Comparison of ENCODE assay signal across 17 cellular contexts in the genomic region with DNA sequence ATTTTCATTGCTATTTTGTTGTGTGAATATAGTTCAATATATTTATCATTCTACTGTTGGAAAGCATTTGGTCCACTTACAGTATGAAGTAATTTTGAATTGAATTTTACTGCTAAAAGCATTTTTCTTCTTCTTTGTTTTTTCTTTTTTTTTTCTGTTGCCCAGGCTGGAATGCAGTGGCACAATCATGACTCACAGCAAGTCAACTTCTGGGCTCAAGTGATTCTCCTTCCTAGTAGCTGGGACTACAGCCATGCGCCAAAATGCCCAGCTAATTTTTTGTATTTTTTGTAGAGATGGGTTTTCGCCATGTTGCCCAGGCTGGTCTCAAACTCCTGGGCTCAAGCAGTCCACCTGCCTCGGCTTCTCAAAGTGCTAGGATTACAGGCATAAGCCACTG. TPM values are rescaled to one million over a fixed set of nuclear protein-coding genes. Genes with fewer than 3 reads are reported as not detected.
DNase-seq lines count a peak whose midpoint lies in the region; ATAC-seq, FAIRE-seq and TF ChIP-seq lines count a peak whose summit lies in the region.
"Had no signal": no experiment of that assay in that cellular context is flagged by ENCODE, and none has a peak within 500 bp of the region (broad histone marks: within the 10 kb centered on the region; RNA-seq: fewer than 3 reads in every experiment).

No MANE protein-coding gene starts in this region.

- peak overlapping the region; percentile 75; the same call in 1 of the 2 replicates for H3K18ac ChIP-seq in IMR-90 (ENCODE audit: low read depth, low read length)

- no peaks in the 10 kb centered on the region for H3K9me3 Mint-ChIP-seq in activated T-helper 1 cell treated with anti-CD3 and anti-CD28 coated beads, Interleukin-12 subunit alpha, Interleukin-12 subunit beta, Interleukin-2, Interleukin-4 antibody, amounts not matched to agents 30 ng/mL and 10 ng/mL and 1 ng/mL, durations not matched to agents 14 hours and 24 hours and 36 hours
- H3K9me3 Mint-ChIP-seq: activated CD4-positive, alpha-beta memory T cell treated with anti-CD3 and anti-CD28 coated beads, Interleukin-2, amount 10 ng/mL, durations not matched to agents 7 days and 5 days; GM23338; naive B cell had no signal

- CTCF ChIA-PET in IMR-90 (lab: Yijun Ruan, JAX) = interaction anchor here (1.0 to 1.1 kb wide), 2 partner anchors 83 to 256 kb away, joined by 3 to 4 read pairs; no protein-coding TSS in a partner anchor

- H2BK20ac ChIP-seq in IMR-90 (ENCODE audit: low read depth, low read length) = peak overlapping the region; percentile 95

- POLR2A ChIA-PET in IMR-90 (lab: Charles Lee; ENCODE audit: unreplicated experiment) = interaction anchor here (0.7 kb wide), 2 partner anchors 135 to 146 kb away, joined by 6 to 8 read pairs; no protein-coding TSS in a partner anchor

- no peak overlapping the region for H3K27ac Mint-ChIP-seq in activated T-helper 1 cell treated with anti-CD3 and anti-CD28 coated beads, Interleukin-12 subunit alpha, Interleukin-12 subunit beta, Interleukin-2, Interleukin-4 antibody, amounts not matched to agents 30 ng/mL and 10 ng/mL and 1 ng/mL, durations not matched to agents 14 hours and 24 hours and 36 hours
- H3K27ac Mint-ChIP-seq: activated CD4-positive, alpha-beta memory T cell treated with anti-CD3 and anti-CD28 coated beads, Interleukin-2, amount 10 ng/mL, durations not matched to agents 7 days and 5 days; GM23338 had no signal

- no peak for TF ChIP-seq RAD21 in IMR-90 (IDR thresholded peaks at IDR 0.05; ENCODE audit: low read length)

- no peak for FAIRE-seq in kidney (lab: Jason Lieb, UNC)
- FAIRE-seq: GM18507 had no signal

- H2AFZ ChIP-seq in IMR-90 (replicated peaks; ENCODE audit: low read length, poor library complexity) = no peak overlapping the region
- H2AFZ ChIP-seq: GM23338 had no signal

- WGBS in IMR-90 (ENCODE audit: extremely low coverage in 2 of 2, insufficient read length in 1 of 2), 2 experiments = no CpG with 5 or more reads among the region's 3 CpGs

- peak overlapping the region; percentile 90 for H4K91ac ChIP-seq in IMR-90 (ENCODE audit: insufficient read depth, low read depth, low read length)

- TF ChIP-seq POLR2A in IMR-90 (IDR thresholded peaks at IDR 0.05; ENCODE audit: low read depth, low read length) = no peak

- no peaks in the 10 kb centered on the region for H3K9me3 ChIP-seq in IMR-90 (ENCODE audit: control insufficient read depth, insufficient read depth, low read length)
- H3K9me3 ChIP-seq in kidney (ENCODE audit: control insufficient read depth in 1 of 2, low read length in 2 of 2) = no peaks in the 10 kb centered on the region
- H3K9me3 ChIP-seq: colonic mucosa had no signal

- H4K20me1 ChIP-seq in IMR-90 (ENCODE audit: insufficient read depth, low read length) = no peaks in the 10 kb centered on the region

- peak overlapping the region; percentile 92 for H2BK120ac ChIP-seq in IMR-90 (ENCODE audit: low read depth, low read length)

- peak overlapping the region; percentile 76; the same call in 1 of the 2 replicates for H3K14ac ChIP-seq in IMR-90 (replicated peaks; ENCODE audit: low read depth, low read length)

- intact Hi-C loops in IMR-90 (cut with micrococcal nuclease) = loop anchor here (5.0 kb wide), 1 partner anchor 957 kb away; a partner anchor contains a TSS
- intact Hi-C loops in activated T-helper 1 cell treated with anti-CD3 and anti-CD28 coated beads, Interleukin-12 subunit alpha, Interleukin-12 subunit beta, Interleukin-2, Interleukin-4 antibody, amounts not matched to agents 30 ng/mL and 10 ng/mL and 1 ng/mL, durations not matched to agents 14 hours and 24 hours and 36 hours (cut with micrococcal nuclease) = loop anchor here (5.0 to 10.0 kb wide), 2 partner anchors 990 to 1957 kb away; no protein-coding TSS in a partner anchor
- intact Hi-C loops in kidney (cut with DNase I) = no loop called here

- H3K9ac ChIP-seq in IMR-90 (ENCODE audit: low read depth, low read length) (no peak overlapping the region), kidney (ENCODE audit: low read length in 2 of 2) (no peak overlapping the region)

- dilution Hi-C loops in IMR-90 (cut with HindIII; ENCODE audit: low sequenced_read_pairs, unreplicated experiment) = no loop called here

- peaks cover 6% of the 10 kb centered on the region for H3K4me1 Mint-ChIP-seq in activated T-helper 1 cell treated with anti-CD3 and anti-CD28 coated beads, Interleukin-12 subunit alpha, Interleukin-12 subunit beta, Interleukin-2, Interleukin-4 antibody, amounts not matched to agents 30 ng/mL and 10 ng/mL and 1 ng/mL, durations not matched to agents 14 hours and 24 hours and 36 hours (ENCODE audit: low read depth)

- H3K27me3 Mint-ChIP-seq in activated T-helper 1 cell treated with anti-CD3 and anti-CD28 coated beads, Interleukin-12 subunit alpha, Interleukin-12 subunit beta, Interleukin-2, Interleukin-4 antibody, amounts not matched to agents 30 ng/mL and 10 ng/mL and 1 ng/mL, durations not matched to agents 14 hours and 24 hours and 36 hours (ENCODE audit: insufficient read depth) = peaks cover 2% of the 10 kb centered on the region
- H3K27me3 Mint-ChIP-seq: activated CD4-positive, alpha-beta memory T cell treated with anti-CD3 and anti-CD28 coated beads, Interleukin-2, amount 10 ng/mL, durations not matched to agents 7 days and 5 days; naive B cell had no signal

- DNase-seq in ACHN = peak; percentile 71
- peak; percentile 53 for DNase-seq in IMR-90
- peak; percentile 63 for DNase-seq in astrocyte of the hippocampus (ENCODE audit: low read depth, low spot score)
- peak; percentile 25 to 54 for DNase-seq in foreskin keratinocyte
- DNase-seq in activated T-helper 1 cell treated with anti-CD3 and anti-CD28 coated beads, Interleukin-12 subunit alpha, Interleukin-12 subunit beta, Interleukin-2, Interleukin-4 antibody, amounts not matched to agents 30 ng/mL and 10 ng/mL and 1 ng/mL, durations not matched to agents 14 hours and 24 hours and 36 hours (ENCODE audit: low spot score) = no peak
- no peak for DNase-seq in activated CD4-positive, alpha-beta T cell treated with anti-CD3 and anti-CD28 coated beads for 48 hours
- DNase-seq in kidney = no peak
- DNase-seq: activated CD4-positive, alpha-beta memory T cell treated with anti-CD3 and anti-CD28 coated beads, Interleukin-2, amount 10 ng/mL, durations not matched to agents 7 days and 5 days; colonic mucosa; naive B cell; OCI-M1; retina; stimulated activated CD4-positive, alpha-beta T cell treated with anti-CD3 and anti-CD28 coated beads, Interleukin-4, amount 100 ng/mL, for 1 hour; stimulated activated naive CD4-positive, alpha-beta T cell treated with Interleukin-2 at 50 U/mL for 16 hours had no signal

- peaks cover 3% of the 10 kb centered on the region for H3K36me3 Mint-ChIP-seq in activated T-helper 1 cell treated with anti-CD3 and anti-CD28 coated beads, Interleukin-12 subunit alpha, Interleukin-12 subunit beta, Interleukin-2, Interleukin-4 antibody, amounts not matched to agents 30 ng/mL and 10 ng/mL and 1 ng/mL, durations not matched to agents 14 hours and 24 hours and 36 hours (ENCODE audit: low read depth)
- H3K36me3 Mint-ChIP-seq: naive B cell had no signal

- H3K4ac ChIP-seq in IMR-90 (ENCODE audit: low read depth, low read length) = peak overlapping the region; percentile 74; the same call in 1 of the 2 replicates

- H3K27ac ChIP-seq in IMR-90 (ENCODE audit: insufficient read depth, low read length) = peak overlapping the region; percentile 47; the same call in 1 of the 2 replicates
- H3K27ac ChIP-seq in foreskin keratinocyte = no peak overlapping the region
- no peak overlapping the region for H3K27ac ChIP-seq in kidney (ENCODE audit: low read depth in 2 of 2, low read length in 2 of 2)
- H3K27ac ChIP-seq: colonic mucosa had no signal

- H4K5ac ChIP-seq in IMR-90 (ENCODE audit: low read depth, low read length) = peak overlapping the region; percentile 83; the same call in 1 of the 2 replicates

- 0 out of 2 replicates have a peak overlapping the region, but pooled peaks have one; percentile 52 for H3K23ac ChIP-seq in IMR-90 (ENCODE audit: low read depth, low read length)

- peak overlapping the region; percentile 77 to 90 for H4K8ac ChIP-seq in IMR-90 (ENCODE audit: low read depth in 2 of 2, low read length in 2 of 2)

- H3K9me1 ChIP-seq in IMR-90 (ENCODE audit: insufficient read depth, low read length) = peaks cover 5% of the 10 kb centered on the region; the same call in 1 of the 2 replicates

- H3K36me3 ChIP-seq in IMR-90 (ENCODE audit: control insufficient read depth, insufficient read depth, low read length) = no peaks in the 10 kb centered on the region
- no peaks in the 10 kb centered on the region for H3K36me3 ChIP-seq in kidney (ENCODE audit: control insufficient read depth in 1 of 2, insufficient read depth in 2 of 2, low read length in 2 of 2)
- H3K36me3 ChIP-seq: colonic mucosa had no signal

- no peak overlapping the region for H3K56ac ChIP-seq in IMR-90 (ENCODE audit: extremely low read depth, insufficient read depth, low read length)

- H2AK5ac ChIP-seq in IMR-90 (ENCODE audit: low read depth, low read length) = no peak overlapping the region

- H2BK5ac ChIP-seq in IMR-90 (ENCODE audit: low read depth, low read length, poor library complexity, severe bottlenecking) = peak overlapping the region; percentile 92

- no peak overlapping the region for H3K4me3 ChIP-seq in IMR-90 (ENCODE audit: insufficient read depth, low read depth, low read length)
- H3K4me3 ChIP-seq in kidney (ENCODE audit: low read length in 2 of 2) = no peak overlapping the region
- H3K4me3 ChIP-seq: colonic mucosa, GM23338 had no signal

- H3K27me3 ChIP-seq in IMR-90 (ENCODE audit: control insufficient read depth, insufficient read depth, low read length) = no peaks in the 10 kb centered on the region
- no peaks in the 10 kb centered on the region for H3K27me3 ChIP-seq in foreskin keratinocyte
- H3K27me3 ChIP-seq: colonic mucosa had no signal

- H3K4me1 ChIP-seq in IMR-90 (ENCODE audit: control insufficient read depth, insufficient read depth, low read length) = peaks cover 15% of the 10 kb centered on the region
- H3K4me1 ChIP-seq in foreskin keratinocyte = peaks cover 25% of the 10 kb centered on the region
- peaks cover 0 to 2% of the 10 kb centered on the region in 2 donors for H3K4me1 ChIP-seq in kidney (ENCODE audit: control insufficient read depth in 1 of 2, insufficient read depth in 1 of 2, low read depth in 1 of 2, low read length in 2 of 2)

- H2AK9ac ChIP-seq in IMR-90 (replicated peaks; ENCODE audit: low read depth, low read length, poor library complexity) = no peak overlapping the region

- no peak for ATAC-seq in IMR-90 (ENCODE audit: low read depth)
- ATAC-seq in foreskin keratinocyte = no peak
- ATAC-seq in esophagus mucosa = no peak
- ATAC-seq: GM23338 had no signal

- H2BK15ac ChIP-seq in IMR-90 (ENCODE audit: low read depth, low read length) = peak overlapping the region; percentile 99; the same call in 2 of the 3 replicates

- H3K79me1 ChIP-seq in IMR-90 (ENCODE audit: low read depth in 1 of 2, low read length in 2 of 2) = peaks cover 10 to 25% of the 10 kb centered on the region in 2 experiments; a peak in 3 of 4 replicates

- BruUV-seq in IMR-90 (replicated peaks; lab: Mats Ljungman, UMichigan) = no TSS peak

- in situ Hi-C loops in ACHN (cut with HindIII; ENCODE audit: low pct_ligation_motif_present, low pct_unique_long_range_greater_than_20kb, low sequenced_read_pairs) (no loop called here), IMR-90 (cut with MboI; ENCODE audit: low sequenced_read_pairs) (no loop called here)

- TF ChIP-seq CTCF in IMR-90 (conservative IDR thresholded peaks at IDR 0.05; ENCODE audit: low read depth, low read length) (no peak), foreskin keratinocyte (conservative IDR thresholded peaks at IDR 0.05) (no peak), kidney (IDR thresholded peaks at IDR 0.05; ENCODE audit: borderline replicate concordance, extremely low read depth, insufficient read depth) (no peak)

- H3K4me3 Mint-ChIP-seq in activated T-helper 1 cell treated with anti-CD3 and anti-CD28 coated beads, Interleukin-12 subunit alpha, Interleukin-12 subunit beta, Interleukin-2, Interleukin-4 antibody, amounts not matched to agents 30 ng/mL and 10 ng/mL and 1 ng/mL, durations not matched to agents 14 hours and 24 hours and 36 hours = no peak overlapping the region
- H3K4me3 Mint-ChIP-seq: activated CD4-positive, alpha-beta memory T cell treated with anti-CD3 and anti-CD28 coated beads, Interleukin-2, amount 10 ng/mL, durations not matched to agents 7 days and 5 days; GM23338 had no signal

- H3K4me2 ChIP-seq in IMR-90 (ENCODE audit: low read depth, low read length) = no peak overlapping the region
- H3K4me2 ChIP-seq: GM23338 had no signal

RNA-seq across cellular contexts. Expression of a gene that starts 2.4 kb away (rescaled TPM):
- total RNA-seq in IMR-90 (2012; rRNA removed) (8.1 and 19.2 TPM in 2 replicates), foreskin keratinocyte (14.6 and 15.5 TPM in 2 replicates), esophagus mucosa (6.4 TPM), kidney (14.7 TPM)
- polyA plus RNA-seq in IMR-90 (2012; rRNA removed) (5.2 and 6.9 TPM in 2 replicates), foreskin keratinocyte (4.9 and 5.5 TPM in 2 replicates), kidney (ENCODE audit: insufficient read depth, low read depth, low replicate concordance) (7.6 TPM)
- 2.3 and 2.4 TPM in 2 replicates for polyA plus RNA-seq in IMR-90 (2012; cell fraction: cytosol; rRNA removed)
- 3.4 and 12.7 TPM in 2 replicates for polyA plus RNA-seq in IMR-90 (2012; cell fraction: nucleus; rRNA removed; ENCODE audit: low replicate concordance)
- 9.5 and 10.7 TPM in 2 replicates for total RNA-seq in activated T-helper 1 cell treated with anti-CD3 and anti-CD28 coated beads, Interleukin-12 subunit alpha, Interleukin-12 subunit beta, Interleukin-2, Interleukin-4 antibody, amounts not matched to agents 30 ng/mL and 10 ng/mL and 1 ng/mL, durations not matched to agents 14 hours and 24 hours and 36 hours

Comparison
In these comparisons a context has a peak if more than half of its experiments do, and no peak if none do; other contexts are left out.
1. DNase-seq: peak in ACHN (single experiment), IMR-90 (single experiment), astrocyte of the hippocampus (single experiment) and foreskin keratinocyte (2 of 2); none in activated T-helper 1 cell treated with anti-CD3 and anti-CD28 coated beads, Interleukin-12 subunit alpha, Interleukin-12 subunit beta, Interleukin-2, Interleukin-4 antibody, amounts not matched to agents 30 ng/mL and 10 ng/mL and 1 ng/mL, durations not matched to agents 14 hours and 24 hours and 36 hours (single experiment), activated CD4-positive, alpha-beta T cell treated with anti-CD3 and anti-CD28 coated beads for 48 hours (single experiment) and kidney (single experiment).